ENCODE assay signal across 15 cellular contexts in genomic region chr1:235298772-235299513, GRCh38. TPM values are rescaled to one million over a fixed set of nuclear protein-coding genes. Genes with fewer than 3 reads are reported as not detected.
DNase-seq lines count a peak whose midpoint lies in the region; ATAC-seq, FAIRE-seq and TF ChIP-seq lines count a peak whose summit lies in the region.
"Had no signal": no experiment of that assay in that cellular context is flagged by ENCODE, and none has a peak within 500 bp of the region (broad histone marks: within the 10 kb centered on the region; RNA-seq: fewer than 3 reads in every experiment).

No MANE protein-coding gene starts in this region.

- DNase-seq in CD4-positive, alpha-beta T cell: no peak
- no peak for DNase-seq in Caco-2
- peak in 1 of 2 experiments; percentile 23 for DNase-seq in SJSA1 (ENCODE audit: low read depth in 1 of 2, low spot score in 2 of 2)
- no peak for DNase-seq in left colon
- no peak for DNase-seq in globus pallidus (ENCODE audit: low spot score)
- DNase-seq in kidney tubule cell (ENCODE audit: low spot score): no peak
- DNase-seq in DMS153 treated with DMSO at 0.1 percent for 48 hours (lab: John Stamatoyannopoulos, UW; ENCODE audit: unreplicated experiment): no peak
- DNase-seq in frontal cortex (ENCODE audit: low spot score in 2 of 2): no peak
- DNase-seq: activated CD4-positive, CD25-positive, alpha-beta regulatory T cell treated with anti-CD3 and anti-CD28 coated beads, Interleukin-2, amount 50 U/mL, for 72 hours; GF-D8; NCI-H2029; NCI-H526 treated with DMSO at 0.1 percent for 48 hours; RPMI8226 had no signal

- H3K4me3 ChIP-seq in Caco-2 (ENCODE audit: low read depth, low read length) (no peak overlapping the region), SJSA1 (no peak overlapping the region)

- H3K36me3 ChIP-seq in Caco-2 (ENCODE audit: control insufficient read depth, insufficient read depth, low read length): no peaks in the 10 kb centered on the region
- H3K36me3 ChIP-seq in SJSA1: no peaks in the 10 kb centered on the region

- intact Hi-C loops in CD4-positive, alpha-beta T cell (cut with DNase I, micrococcal nuclease): no loop called here
- intact Hi-C loops in Caco-2 (cut with micrococcal nuclease; ENCODE audit: unreplicated experiment): no loop called here
- intact Hi-C loops in left colon (cut with DNase I, micrococcal nuclease): no loop called here

- peak overlapping the region; percentile 65 for H3K27ac Mint-ChIP-seq in CD4-positive, alpha-beta T cell
- H3K27ac Mint-ChIP-seq in Caco-2 (ENCODE audit: unreplicated experiment): peak overlapping the region; percentile 66

- H3K27ac ChIP-seq in CD4-positive, alpha-beta T cell (ENCODE audit: low read depth, low read length): peak overlapping the region; percentile 50
- H3K27ac ChIP-seq in SJSA1: peak overlapping the region; percentile 21; the same call in 1 of the 2 replicates

- CTCF ChIA-PET in CD4-positive, alpha-beta T cell (lab: Charles Lee): interaction anchor here (1.3 kb wide), 1 partner anchor 27 kb away, joined by 3 read pairs; no protein-coding TSS in a partner anchor
- CTCF ChIA-PET in Caco-2 (lab: Charles Lee): interaction anchor here (1.6 kb wide), 1 partner anchor 118 kb away, joined by 4 read pairs; no protein-coding TSS in a partner anchor

- H3K27me3 ChIP-seq in CD4-positive, alpha-beta T cell (ENCODE audit: control insufficient read depth, insufficient read depth, low read length): no peaks in the 10 kb centered on the region
- H3K27me3 ChIP-seq in Caco-2 (replicated peaks; ENCODE audit: control insufficient read depth, insufficient read depth, low read length) (no peaks in the 10 kb centered on the region), SJSA1 (replicated peaks) (no peaks in the 10 kb centered on the region)

- H3K27me3 Mint-ChIP-seq in CD4-positive, alpha-beta T cell: no peaks in the 10 kb centered on the region
- H3K27me3 Mint-ChIP-seq in Caco-2 (ENCODE audit: insufficient read depth, unreplicated experiment): no peaks in the 10 kb centered on the region
- H3K27me3 Mint-ChIP-seq: brain had no signal

- H3K4me1 Mint-ChIP-seq in CD4-positive, alpha-beta T cell (ENCODE audit: low read depth): peaks cover 54% of the 10 kb centered on the region
- peaks cover 21% of the 10 kb centered on the region for H3K4me1 Mint-ChIP-seq in Caco-2 (ENCODE audit: low read depth, unreplicated experiment)

- H3K4me3 Mint-ChIP-seq in CD4-positive, alpha-beta T cell: peak overlapping the region; percentile 64
- no peak overlapping the region for H3K4me3 Mint-ChIP-seq in Caco-2 (ENCODE audit: unreplicated experiment)
- H3K4me3 Mint-ChIP-seq: brain, CD14-positive monocyte had no signal

- H3K4me1 ChIP-seq in Caco-2: peaks cover 8% of the 10 kb centered on the region
- peaks cover 36% of the 10 kb centered on the region for H3K4me1 ChIP-seq in SJSA1 (replicated peaks)

- POLR2A ChIA-PET in CD4-positive, alpha-beta T cell (lab: Charles Lee): interaction anchor here (0.9 to 1.5 kb wide), 4 partner anchors 14 to 40 kb away, joined by 3 to 5 read pairs (median 3); partner anchors contain the start of gene GGPS1
- POLR2A ChIA-PET in Caco-2 (lab: Charles Lee): no interaction called here

- BruUV-seq in Caco-2 (replicated peaks; lab: Mats Ljungman, UMichigan): no TSS peak

- H3K9me3 ChIP-seq in CD4-positive, alpha-beta T cell (ENCODE audit: control insufficient read depth, low read length): no peaks in the 10 kb centered on the region
- H3K9me3 ChIP-seq in Caco-2: peaks cover 3% of the 10 kb centered on the region; the same call in 1 of the 2 replicates
- H3K9me3 ChIP-seq in SJSA1 (replicated peaks): no peaks in the 10 kb centered on the region

- H3K36me3 Mint-ChIP-seq in CD4-positive, alpha-beta T cell (ENCODE audit: low read depth): peaks cover 11% of the 10 kb centered on the region
- H3K36me3 Mint-ChIP-seq in Caco-2 (ENCODE audit: insufficient read depth, unreplicated experiment): peaks cover 7% of the 10 kb centered on the region
- H3K36me3 Mint-ChIP-seq: CD14-positive monocyte had no signal

- no peak for ATAC-seq in CD4-positive, alpha-beta T cell (ENCODE audit: poor library complexity)
- ATAC-seq in left colon: peak; percentile 40

- no peak for TF ChIP-seq CTCF in CD4-positive, alpha-beta T cell (IDR thresholded peaks at IDR 0.05)
- no peak for TF ChIP-seq CTCF in Caco-2 (IDR thresholded peaks at IDR 0.05; ENCODE audit: insufficient read depth in 1 of 2, low read depth in 1 of 2, low read length in 1 of 2, severe bottlenecking in 1 of 2, unreplicated experiment in 1 of 2)

- no peaks in the 10 kb centered on the region for H3K9me3 Mint-ChIP-seq in CD4-positive, alpha-beta T cell
- H3K9me3 Mint-ChIP-seq in Caco-2 (ENCODE audit: unreplicated experiment): peaks cover 15% of the 10 kb centered on the region

- no peak for FAIRE-seq in frontal cortex (lab: Jason Lieb, UNC)

RNA-seq across cellular contexts. Expression of gene ARID4B, which starts 29.0 kb away (rescaled TPM):
- total RNA-seq in CD4-positive, alpha-beta T cell: 100 to 1,000 TPM; 127 to 130 TPM
- total RNA-seq in Caco-2 (2022): 34.2 and 35.9 TPM in 2 replicates
- 25.1 and 28.3 TPM in 2 replicates for total RNA-seq in SJSA1 (2014; rRNA removed; shearing (Covaris generic))
- total RNA-seq in left colon: 10 to 100 TPM; 26.2 to 33.9 TPM
- 92.9 TPM for total RNA-seq in frontal cortex

RNA-seq across cellular contexts. Expression of gene GGPS1, which starts 29.4 kb away (rescaled TPM):
- 10 to 100 TPM; 20.6 to 20.9 TPM for total RNA-seq in CD4-positive, alpha-beta T cell
- total RNA-seq in Caco-2 (2022) (40.4 and 45.3 TPM in 2 replicates), left colon (10 to 100 TPM; 29.9 to 30.9 TPM), frontal cortex (30.6 TPM)
- total RNA-seq in SJSA1 (2014; rRNA removed; shearing (Covaris generic)): 26.9 and 32.7 TPM in 2 replicates
